Comparison of ENCODE assay signal across 1 cellular context in the genomic region with DNA sequence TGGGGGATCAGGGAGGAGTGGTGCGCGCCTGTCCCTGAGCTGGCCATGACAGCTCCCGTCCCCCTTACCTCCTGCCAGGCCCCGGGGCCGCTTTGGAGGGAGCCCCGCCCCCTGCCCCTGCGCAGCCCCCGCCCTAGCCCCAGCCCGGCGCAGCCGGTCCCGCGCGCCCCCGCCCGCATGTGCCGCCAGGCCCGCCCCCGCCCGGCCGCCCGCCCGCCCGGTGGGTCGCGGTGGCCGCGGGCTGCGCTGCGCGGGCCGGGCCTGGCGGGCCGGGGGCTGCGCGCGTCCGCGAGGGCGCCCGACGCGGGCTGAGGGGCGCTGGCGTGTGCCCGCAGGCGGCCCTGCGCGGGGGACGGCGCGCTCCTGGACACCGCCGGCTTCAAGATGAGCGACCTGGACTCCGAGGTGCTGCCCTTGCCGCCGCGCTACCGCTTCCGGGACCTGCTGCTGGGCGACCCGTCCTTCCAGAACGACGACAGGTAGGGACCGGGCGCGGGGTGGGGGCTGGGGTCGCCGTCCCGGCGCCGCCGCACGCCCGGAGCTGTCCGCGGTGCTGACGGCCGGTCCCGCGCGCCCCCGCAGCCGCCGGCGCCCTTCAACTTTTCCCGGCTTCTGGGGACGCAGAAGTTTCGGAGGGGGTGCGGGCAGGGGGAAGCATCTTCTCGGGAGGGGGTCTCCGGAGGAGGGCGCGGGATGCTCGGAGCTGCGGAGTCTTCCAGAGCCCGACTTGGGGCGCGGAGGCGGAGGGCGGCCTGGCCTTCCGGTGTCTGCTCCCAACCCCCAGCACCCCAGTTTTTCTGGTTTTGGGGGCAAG.
A peak's percentile ranks its signal among the peaks of the same experiment; 100 is the strongest.
TF ChIP-seq lines count a peak whose summit lies in the region.

No MANE protein-coding gene starts in this region.

TF ChIP-seq in WTC11, 78 proteins besides CTCF, POLR2A, EP300 and RAD21 (continued from another document):
- TF ChIP-seq, protein P1, sequence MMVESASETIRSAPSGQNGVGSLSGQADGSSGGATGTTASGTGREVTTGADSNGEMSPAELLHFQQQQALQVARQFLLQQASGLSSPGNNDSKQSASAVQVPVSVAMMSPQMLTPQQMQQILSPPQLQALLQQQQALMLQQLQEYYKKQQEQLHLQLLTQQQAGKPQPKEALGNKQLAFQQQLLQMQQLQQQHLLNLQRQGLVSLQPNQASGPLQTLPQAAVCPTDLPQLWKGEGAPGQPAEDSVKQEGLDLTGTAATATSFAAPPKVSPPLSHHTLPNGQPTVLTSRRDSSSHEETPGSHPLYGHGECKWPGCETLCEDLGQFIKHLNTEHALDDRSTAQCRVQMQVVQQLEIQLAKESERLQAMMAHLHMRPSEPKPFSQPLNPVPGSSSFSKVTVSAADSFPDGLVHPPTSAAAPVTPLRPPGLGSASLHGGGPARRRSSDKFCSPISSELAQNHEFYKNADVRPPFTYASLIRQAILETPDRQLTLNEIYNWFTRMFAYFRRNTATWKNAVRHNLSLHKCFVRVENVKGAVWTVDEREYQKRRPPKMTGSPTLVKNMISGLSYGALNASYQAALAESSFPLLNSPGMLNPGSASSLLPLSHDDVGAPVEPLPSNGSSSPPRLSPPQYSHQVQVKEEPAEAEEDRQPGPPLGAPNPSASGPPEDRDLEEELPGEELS (CRISPR knock-in tag; IDR thresholded peaks at IDR 0.05), result peak; percentile 88
- TF ChIP-seq ZNF219 (CRISPR knock-in tag; IDR thresholded peaks at IDR 0.05; ENCODE audit: borderline replicate concordance), result peak; percentile 86; the same call in 1 of the 2 replicates
- peak; percentile 48; the same call in 1 of the 2 replicates for TF ChIP-seq CREM (CRISPR knock-in tag; IDR thresholded peaks at IDR 0.05)
- TF ChIP-seq, protein P2, sequence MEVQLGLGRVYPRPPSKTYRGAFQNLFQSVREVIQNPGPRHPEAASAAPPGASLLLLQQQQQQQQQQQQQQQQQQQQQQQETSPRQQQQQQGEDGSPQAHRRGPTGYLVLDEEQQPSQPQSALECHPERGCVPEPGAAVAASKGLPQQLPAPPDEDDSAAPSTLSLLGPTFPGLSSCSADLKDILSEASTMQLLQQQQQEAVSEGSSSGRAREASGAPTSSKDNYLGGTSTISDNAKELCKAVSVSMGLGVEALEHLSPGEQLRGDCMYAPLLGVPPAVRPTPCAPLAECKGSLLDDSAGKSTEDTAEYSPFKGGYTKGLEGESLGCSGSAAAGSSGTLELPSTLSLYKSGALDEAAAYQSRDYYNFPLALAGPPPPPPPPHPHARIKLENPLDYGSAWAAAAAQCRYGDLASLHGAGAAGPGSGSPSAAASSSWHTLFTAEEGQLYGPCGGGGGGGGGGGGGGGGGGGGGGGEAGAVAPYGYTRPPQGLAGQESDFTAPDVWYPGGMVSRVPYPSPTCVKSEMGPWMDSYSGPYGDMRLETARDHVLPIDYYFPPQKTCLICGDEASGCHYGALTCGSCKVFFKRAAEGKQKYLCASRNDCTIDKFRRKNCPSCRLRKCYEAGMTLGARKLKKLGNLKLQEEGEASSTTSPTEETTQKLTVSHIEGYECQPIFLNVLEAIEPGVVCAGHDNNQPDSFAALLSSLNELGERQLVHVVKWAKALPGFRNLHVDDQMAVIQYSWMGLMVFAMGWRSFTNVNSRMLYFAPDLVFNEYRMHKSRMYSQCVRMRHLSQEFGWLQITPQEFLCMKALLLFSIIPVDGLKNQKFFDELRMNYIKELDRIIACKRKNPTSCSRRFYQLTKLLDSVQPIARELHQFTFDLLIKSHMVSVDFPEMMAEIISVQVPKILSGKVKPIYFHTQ (CRISPR knock-in tag; IDR thresholded peaks at IDR 0.05), result no peak
- TF ChIP-seq TP53 (CRISPR knock-in tag; IDR thresholded peaks at IDR 0.05), result peak; percentile 85
- no peak for TF ChIP-seq CREB1 (CRISPR knock-in tag; IDR thresholded peaks at IDR 0.05)
- no peak; the same call in 1 of the 2 replicates for TF ChIP-seq SMAD4 (CRISPR knock-in tag; IDR thresholded peaks at IDR 0.05)
- peak; percentile 46; the same call in 1 of the 2 replicates for TF ChIP-seq SP1 (CRISPR knock-in tag; conservative IDR thresholded peaks at IDR 0.05)
- TF ChIP-seq, protein P3, sequence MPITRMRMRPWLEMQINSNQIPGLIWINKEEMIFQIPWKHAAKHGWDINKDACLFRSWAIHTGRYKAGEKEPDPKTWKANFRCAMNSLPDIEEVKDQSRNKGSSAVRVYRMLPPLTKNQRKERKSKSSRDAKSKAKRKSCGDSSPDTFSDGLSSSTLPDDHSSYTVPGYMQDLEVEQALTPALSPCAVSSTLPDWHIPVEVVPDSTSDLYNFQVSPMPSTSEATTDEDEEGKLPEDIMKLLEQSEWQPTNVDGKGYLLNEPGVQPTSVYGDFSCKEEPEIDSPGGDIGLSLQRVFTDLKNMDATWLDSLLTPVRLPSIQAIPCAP (CRISPR knock-in tag; IDR thresholded peaks at IDR 0.05), result 0 out of 2 replicates have a peak, but pooled peaks have one; percentile 32
- no peak for TF ChIP-seq ZNF396 (CRISPR knock-in tag; IDR thresholded peaks at IDR 0.05; ENCODE audit: borderline replicate concordance)
- peak; percentile 23; the same call in 1 of the 2 replicates for TF ChIP-seq ZNF317 (CRISPR knock-in tag; IDR thresholded peaks at IDR 0.05; ENCODE audit: borderline replicate concordance, low read depth)
- TF ChIP-seq ZNF423 (CRISPR knock-in tag; IDR thresholded peaks at IDR 0.05), result 0 out of 2 replicates have a peak, but pooled peaks have one; percentile 23
- peak; percentile 43; the same call in 1 of the 2 replicates for TF ChIP-seq FOXK1 (CRISPR knock-in tag; IDR thresholded peaks at IDR 0.05)
- peak; percentile 70; the same call in 1 of the 2 replicates for TF ChIP-seq FOXP1 (CRISPR knock-in tag; IDR thresholded peaks at IDR 0.05; ENCODE audit: borderline replicate concordance)
- TF ChIP-seq NFE2L1 (CRISPR knock-in tag; IDR thresholded peaks at IDR 0.05), result no peak
- no peak for TF ChIP-seq SOX15 (CRISPR knock-in tag; IDR thresholded peaks at IDR 0.05)
- TF ChIP-seq KAT7 (CRISPR knock-in tag; IDR thresholded peaks at IDR 0.05; ENCODE audit: borderline replicate concordance), result peak; percentile 83; the same call in 1 of the 2 replicates
- peak; percentile 62; the same call in 1 of the 2 replicates for TF ChIP-seq TEAD1 (CRISPR knock-in tag; IDR thresholded peaks at IDR 0.05)
- TF ChIP-seq, protein P4, sequence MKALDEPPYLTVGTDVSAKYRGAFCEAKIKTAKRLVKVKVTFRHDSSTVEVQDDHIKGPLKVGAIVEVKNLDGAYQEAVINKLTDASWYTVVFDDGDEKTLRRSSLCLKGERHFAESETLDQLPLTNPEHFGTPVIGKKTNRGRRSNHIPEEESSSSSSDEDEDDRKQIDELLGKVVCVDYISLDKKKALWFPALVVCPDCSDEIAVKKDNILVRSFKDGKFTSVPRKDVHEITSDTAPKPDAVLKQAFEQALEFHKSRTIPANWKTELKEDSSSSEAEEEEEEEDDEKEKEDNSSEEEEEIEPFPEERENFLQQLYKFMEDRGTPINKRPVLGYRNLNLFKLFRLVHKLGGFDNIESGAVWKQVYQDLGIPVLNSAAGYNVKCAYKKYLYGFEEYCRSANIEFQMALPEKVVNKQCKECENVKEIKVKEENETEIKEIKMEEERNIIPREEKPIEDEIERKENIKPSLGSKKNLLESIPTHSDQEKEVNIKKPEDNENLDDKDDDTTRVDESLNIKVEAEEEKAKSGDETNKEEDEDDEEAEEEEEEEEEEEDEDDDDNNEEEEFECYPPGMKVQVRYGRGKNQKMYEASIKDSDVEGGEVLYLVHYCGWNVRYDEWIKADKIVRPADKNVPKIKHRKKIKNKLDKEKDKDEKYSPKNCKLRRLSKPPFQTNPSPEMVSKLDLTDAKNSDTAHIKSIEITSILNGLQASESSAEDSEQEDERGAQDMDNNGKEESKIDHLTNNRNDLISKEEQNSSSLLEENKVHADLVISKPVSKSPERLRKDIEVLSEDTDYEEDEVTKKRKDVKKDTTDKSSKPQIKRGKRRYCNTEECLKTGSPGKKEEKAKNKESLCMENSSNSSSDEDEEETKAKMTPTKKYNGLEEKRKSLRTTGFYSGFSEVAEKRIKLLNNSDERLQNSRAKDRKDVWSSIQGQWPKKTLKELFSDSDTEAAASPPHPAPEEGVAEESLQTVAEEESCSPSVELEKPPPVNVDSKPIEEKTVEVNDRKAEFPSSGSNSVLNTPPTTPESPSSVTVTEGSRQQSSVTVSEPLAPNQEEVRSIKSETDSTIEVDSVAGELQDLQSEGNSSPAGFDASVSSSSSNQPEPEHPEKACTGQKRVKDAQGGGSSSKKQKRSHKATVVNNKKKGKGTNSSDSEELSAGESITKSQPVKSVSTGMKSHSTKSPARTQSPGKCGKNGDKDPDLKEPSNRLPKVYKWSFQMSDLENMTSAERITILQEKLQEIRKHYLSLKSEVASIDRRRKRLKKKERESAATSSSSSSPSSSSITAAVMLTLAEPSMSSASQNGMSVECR (CRISPR knock-in tag; IDR thresholded peaks at IDR 0.05; ENCODE audit: borderline replicate concordance), result peak; percentile 58; the same call in 1 of the 2 replicates
- TF ChIP-seq MYBL2 (CRISPR knock-in tag; IDR thresholded peaks at IDR 0.05), result no peak
- no peak for TF ChIP-seq RELA (CRISPR knock-in tag; IDR thresholded peaks at IDR 0.05; ENCODE audit: borderline replicate concordance)
- TF ChIP-seq ETV6 (CRISPR knock-in tag; IDR thresholded peaks at IDR 0.05), result 0 out of 2 replicates have a peak, but pooled peaks have one; percentile 27
- 0 out of 2 replicates have a peak, but pooled peaks have one; percentile 72 for TF ChIP-seq NR3C1 (CRISPR knock-in tag; conservative IDR thresholded peaks at IDR 0.05; ENCODE audit: low read depth)
